In genomic region chr4:75031746-75032145, GRCh38 we compare ENCODE assay signal across 18 cellular contexts.
DNase-seq lines count a peak whose midpoint lies in the region; ATAC-seq and TF ChIP-seq lines count a peak whose summit lies in the region.
"Had no signal": no experiment of that assay in that cellular context is flagged by ENCODE, and none has a peak within 500 bp of the region (broad histone marks: within the 10 kb centered on the region; RNA-seq: fewer than 3 reads in every experiment).

No MANE protein-coding gene starts in this region.

- DNase-seq in HuH-7 (ENCODE audit: low spot score), result peak; percentile 27
- DNase-seq in left lung, result no peak
- no peak for DNase-seq in activated CD8-positive, alpha-beta memory T cell treated with anti-CD3 and anti-CD28 coated beads, Interleukin-2, amount 50 U/mL, for 48 hours
- DNase-seq in NCI-H1092 (lab: John Stamatoyannopoulos, UW), result no peak
- no peak for DNase-seq in A172 (ENCODE audit: low spot score)
- DNase-seq: C1 segment of cervical spinal cord; CD4-positive, alpha-beta memory T cell; COR-L47; DMS153; DMS79 treated with DMSO at 0.1 percent for 48 hours; EL; GOT3; IMR-90 had no signal

- peak; percentile 10 for ATAC-seq in left lung
- no peak for ATAC-seq in HG03378 (IDR thresholded peaks at IDR 0.05; ENCODE audit: unreplicated experiment)

- peak overlapping the region; percentile 78 for H3K27ac Mint-ChIP-seq in dendritic cell treated with granulocyte-macrophage colony-stimulating factor and Interleukin-4, amounts not matched to agents 40 ng/mL and 50 ng/mL, for 4 days
- H3K27ac Mint-ChIP-seq in nephron, result peak overlapping the region in 2 of 3 experiments; percentile 60 to 73
- H3K27ac Mint-ChIP-seq: B cell; CD4-positive, alpha-beta memory T cell had no signal

- H3K27me3 Mint-ChIP-seq in dendritic cell treated with granulocyte-macrophage colony-stimulating factor and Interleukin-4, amounts not matched to agents 40 ng/mL and 50 ng/mL, for 4 days, result no peaks in the 10 kb centered on the region
- H3K27me3 Mint-ChIP-seq in nephron (ENCODE audit: low read depth), result no peaks in the 10 kb centered on the region
- H3K27me3 Mint-ChIP-seq: B cell; CD4-positive, alpha-beta memory T cell had no signal

- peaks cover 25% of the 10 kb centered on the region for H3K36me3 Mint-ChIP-seq in dendritic cell treated with granulocyte-macrophage colony-stimulating factor and Interleukin-4, amounts not matched to agents 40 ng/mL and 50 ng/mL, for 4 days (ENCODE audit: low read depth)
- H3K36me3 Mint-ChIP-seq in nephron (ENCODE audit: low read depth), result peaks cover 20% of the 10 kb centered on the region
- H3K36me3 Mint-ChIP-seq: CD4-positive, alpha-beta memory T cell had no signal

- no peaks in the 10 kb centered on the region for H3K27me3 ChIP-seq in left lung

- no peaks in the 10 kb centered on the region for H3K9me3 ChIP-seq in left lung
- H3K9me3 ChIP-seq: HAP-1 had no signal

- H3K4me1 ChIP-seq in left lung, result peaks cover 4 to 12% of the 10 kb centered on the region in 2 donors
- H3K4me1 ChIP-seq: HAP-1 had no signal

- peaks cover 65% of the 10 kb centered on the region for H3K4me1 Mint-ChIP-seq in dendritic cell treated with granulocyte-macrophage colony-stimulating factor and Interleukin-4, amounts not matched to agents 40 ng/mL and 50 ng/mL, for 4 days (ENCODE audit: low read depth)
- peaks cover 41% of the 10 kb centered on the region for H3K4me1 Mint-ChIP-seq in nephron
- H3K4me1 Mint-ChIP-seq: CD4-positive, alpha-beta memory T cell had no signal

- intact Hi-C loops in dendritic cell treated with granulocyte-macrophage colony-stimulating factor and Interleukin-4, amounts not matched to agents 40 ng/mL and 50 ng/mL, for 4 days (cut with micrococcal nuclease), result loop anchor here (10.0 kb wide), 1 partner anchor 463 kb away; no protein-coding TSS in a partner anchor
- intact Hi-C loops in left lung (cut with DNase I), result no loop called here

- no peak overlapping the region for H3K27ac ChIP-seq in left lung

- H3K4me3 ChIP-seq in left lung, result no peak overlapping the region
- H3K4me3 ChIP-seq: HAP-1 had no signal

- no peaks in the 10 kb centered on the region for H3K36me3 ChIP-seq in left lung

- H3K9me3 Mint-ChIP-seq in dendritic cell treated with granulocyte-macrophage colony-stimulating factor and Interleukin-4, amounts not matched to agents 40 ng/mL and 50 ng/mL, for 4 days, result peaks cover 15% of the 10 kb centered on the region
- H3K9me3 Mint-ChIP-seq in nephron, result no peaks in the 10 kb centered on the region

- H3K4me3 Mint-ChIP-seq in dendritic cell treated with granulocyte-macrophage colony-stimulating factor and Interleukin-4, amounts not matched to agents 40 ng/mL and 50 ng/mL, for 4 days, result no peak overlapping the region
- H3K4me3 Mint-ChIP-seq in nephron, result no peak overlapping the region
- H3K4me3 Mint-ChIP-seq: B cell; CD4-positive, alpha-beta memory T cell had no signal

- TF ChIP-seq CTCF in left lung (IDR thresholded peaks at IDR 0.05) (no peak), nephron (IDR thresholded peaks at IDR 0.05; ENCODE audit: unreplicated experiment in 3 of 3) (no peak)
